ENCODE assay signal across 8 cellular contexts in genomic region chr15:26864664-26865191, GRCh38. TPM values are rescaled to one million over a fixed set of nuclear protein-coding genes. Genes with fewer than 3 reads are reported as not detected.
DNase-seq lines count a peak whose midpoint lies in the region; ATAC-seq and TF ChIP-seq lines count a peak whose summit lies in the region.

No MANE protein-coding gene starts in this region.

- H2AFZ ChIP-seq in OCI-LY1 (ENCODE audit: low read length) (no peak overlapping the region), parathyroid adenoma (no peak overlapping the region)

- TF ChIP-seq CTCF in OCI-LY1 (IDR thresholded peaks at IDR 0.05; ENCODE audit: low read length) (peak; percentile 74), fibroblast of the aortic adventitia (IDR thresholded peaks at IDR 0.05; ENCODE audit: insufficient read depth, low read length) (peak; percentile 46), parathyroid adenoma (IDR thresholded peaks at IDR 0.05) (peak; percentile 50)

- H3K27ac ChIP-seq in OCI-LY1 (ENCODE audit: low read depth, low read length, poor library complexity, severe bottlenecking) (no peak overlapping the region), parathyroid adenoma (no peak overlapping the region)

- H3K9me3 ChIP-seq in OCI-LY1 (ENCODE audit: low read length) (no peaks in the 10 kb centered on the region), parathyroid adenoma (ENCODE audit: control insufficient read depth, low read length) (no peaks in the 10 kb centered on the region)

- no peak for ATAC-seq in GM21515 (IDR thresholded peaks at IDR 0.05; ENCODE audit: unreplicated experiment)
- no peak for ATAC-seq in GM19023 (IDR thresholded peaks at IDR 0.05; ENCODE audit: unreplicated experiment)

- no peak overlapping the region for H3K4me2 ChIP-seq in OCI-LY1 (ENCODE audit: low read length)
- H3K4me2 ChIP-seq in parathyroid adenoma (ENCODE audit: low read length): no peak overlapping the region

- DNase-seq in Ammon's horn (ENCODE audit: low spot score) (peak; percentile 77), HuH-7 (ENCODE audit: low spot score) (peak; percentile 51), fibroblast of the aortic adventitia (ENCODE audit: low read depth) (peak; percentile 42), GM19238 (ENCODE audit: insufficient read length, low spot score) (no peak)

- no peaks in the 10 kb centered on the region for H3F3A ChIP-seq in OCI-LY1 (ENCODE audit: insufficient read depth, low read length)

- H3K79me2 ChIP-seq in OCI-LY1 (ENCODE audit: insufficient read depth, low read length) (no peaks in the 10 kb centered on the region), parathyroid adenoma (no peaks in the 10 kb centered on the region)

- H3K27me3 ChIP-seq in OCI-LY1 (ENCODE audit: insufficient read depth, low read length) (no peaks in the 10 kb centered on the region), parathyroid adenoma (ENCODE audit: control insufficient read depth, insufficient read depth, low read length) (peaks cover 4% of the 10 kb centered on the region)

- no peaks in the 10 kb centered on the region for H3K4me1 ChIP-seq in OCI-LY1 (ENCODE audit: insufficient read depth, low read length, severe bottlenecking)
- H3K4me1 ChIP-seq in parathyroid adenoma: no peaks in the 10 kb centered on the region

- no peaks in the 10 kb centered on the region for H3K36me3 ChIP-seq in OCI-LY1 (ENCODE audit: insufficient read depth, low read length)
- H3K36me3 ChIP-seq in parathyroid adenoma (ENCODE audit: control insufficient read depth, insufficient read depth, low read length): no peaks in the 10 kb centered on the region

- H3K9me2 ChIP-seq in OCI-LY1 (ENCODE audit: low read depth, low read length): no peaks in the 10 kb centered on the region

- H3K4me3 ChIP-seq in OCI-LY1 (ENCODE audit: low read depth, low read length, poor library complexity, severe bottlenecking) (no peak overlapping the region), fibroblast of the aortic adventitia (ENCODE audit: low read depth, low read length) (no peak overlapping the region), parathyroid adenoma (ENCODE audit: low read depth, low read length) (no peak overlapping the region)

- no peaks in the 10 kb centered on the region for H4K20me1 ChIP-seq in OCI-LY1 (ENCODE audit: insufficient read depth, low read length)

- no peak overlapping the region for H3K9ac ChIP-seq in OCI-LY1 (ENCODE audit: low read length)
- H3K9ac ChIP-seq in parathyroid adenoma: no peak overlapping the region

RNA-seq across cellular contexts. Expression of gene GABRA5, which starts 2.1 kb away (rescaled TPM):
- not detected in 2 replicates for total RNA-seq in fibroblast of the aortic adventitia (ENCODE audit: low replicate concordance)
